ENCODE assay signal across 9 cellular contexts in the genomic region with DNA sequence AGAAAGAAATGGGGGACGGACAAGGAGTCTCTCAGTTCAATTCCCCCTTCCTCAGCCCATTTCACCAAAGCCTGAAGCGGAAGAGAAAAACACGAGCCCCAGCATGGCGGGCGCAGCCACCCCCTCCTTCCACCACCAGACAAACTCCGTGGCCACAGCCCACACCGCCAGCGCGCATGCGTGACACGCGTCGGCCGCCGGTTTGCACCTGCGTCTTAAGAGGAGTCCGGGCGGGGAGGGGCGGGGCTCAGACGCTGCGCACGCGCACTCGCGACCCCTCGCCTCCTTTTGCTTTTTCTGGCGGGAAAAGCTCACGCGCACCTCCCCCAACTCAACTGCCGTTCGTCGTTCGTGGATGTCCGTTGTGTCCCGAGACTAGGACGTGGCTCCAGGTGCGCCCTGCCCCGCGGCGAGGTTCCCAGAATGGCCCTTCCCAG. TPM values are rescaled to one million over a fixed set of nuclear protein-coding genes. Genes with fewer than 3 reads are reported as not detected.
DNase-seq lines count a peak whose midpoint lies in the region; ATAC-seq and TF ChIP-seq lines count a peak whose summit lies in the region.
"Had no signal": no experiment of that assay in that cellular context is flagged by ENCODE, and none has a peak within 500 bp of the region (broad histone marks: within the 10 kb centered on the region; RNA-seq: fewer than 3 reads in every experiment).

A gene with protein sequence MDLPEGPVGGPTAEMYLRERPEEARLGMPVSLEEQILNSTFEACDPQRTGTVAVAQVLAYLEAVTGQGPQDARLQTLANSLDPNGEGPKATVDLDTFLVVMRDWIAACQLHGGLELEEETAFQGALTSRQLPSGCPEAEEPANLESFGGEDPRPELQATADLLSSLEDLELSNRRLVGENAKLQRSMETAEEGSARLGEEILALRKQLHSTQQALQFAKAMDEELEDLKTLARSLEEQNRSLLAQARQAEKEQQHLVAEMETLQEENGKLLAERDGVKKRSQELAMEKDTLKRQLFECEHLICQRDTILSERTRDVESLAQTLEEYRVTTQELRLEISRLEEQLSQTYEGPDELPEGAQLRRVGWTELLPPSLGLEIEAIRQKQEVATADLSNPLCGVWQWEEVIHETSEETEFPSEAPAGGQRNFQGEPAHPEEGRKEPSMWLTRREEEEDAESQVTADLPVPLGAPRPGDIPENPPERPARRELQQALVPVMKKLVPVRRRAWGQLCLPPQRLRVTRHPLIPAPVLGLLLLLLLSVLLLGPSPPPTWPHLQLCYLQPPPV (plus strand): TSS at position 314 of the 437 bp plus-strand sequence. CDS start 2,635 bp downstream, outside the sequence.

- H3K4me3 Mint-ChIP-seq in activated naive CD8-positive, alpha-beta T cell: peak within 1 kb of the TSS; percentile 73
- no peak within 1 kb of the TSS for H3K4me3 Mint-ChIP-seq in type B pancreatic cell

- ATAC-seq in left lobe of liver: peak; percentile 82
- no peak for ATAC-seq in GM21786 (IDR thresholded peaks at IDR 0.05; ENCODE audit: unreplicated experiment)
- ATAC-seq in HG02852 (IDR thresholded peaks at IDR 0.05; ENCODE audit: unreplicated experiment): no peak

- H3K9me3 Mint-ChIP-seq in activated naive CD8-positive, alpha-beta T cell (ENCODE audit: low read depth): no peaks in the 10 kb centered on the region
- H3K9me3 Mint-ChIP-seq in type B pancreatic cell: peaks cover 5% of the 10 kb centered on the region

- no peaks in the 10 kb centered on the region for H3K27me3 Mint-ChIP-seq in activated naive CD8-positive, alpha-beta T cell
- peaks cover 26% of the 10 kb centered on the region for H3K27me3 Mint-ChIP-seq in type B pancreatic cell

- peak within 1 kb of the TSS; percentile 79 for H3K27ac Mint-ChIP-seq in activated naive CD8-positive, alpha-beta T cell
- H3K27ac Mint-ChIP-seq in type B pancreatic cell: no peak within 1 kb of the TSS

- H3K4me1 Mint-ChIP-seq in activated naive CD8-positive, alpha-beta T cell (ENCODE audit: low read depth): peaks cover 14% of the 10 kb centered on the region
- H3K4me1 Mint-ChIP-seq in type B pancreatic cell (ENCODE audit: unreplicated experiment): peaks cover 4% of the 10 kb centered on the region

- H3K36me3 Mint-ChIP-seq in activated naive CD8-positive, alpha-beta T cell: no peaks in the 10 kb centered on the region
- no peaks in the 10 kb centered on the region for H3K36me3 Mint-ChIP-seq in type B pancreatic cell

- DNase-seq in GM20000 (ENCODE audit: low spot score) (peak; percentile 84), SW 1271 (lab: John Stamatoyannopoulos, UW) (peak; percentile 57 to 86), left lobe of liver (ENCODE audit: low spot score) (peak; percentile 88), type B pancreatic cell (ENCODE audit: extremely low spot score, unreplicated experiment) (no peak)
- peak; percentile 59 to 85 for DNase-seq in stimulated activated CD8-positive, alpha-beta memory T cell treated with anti-CD3 and anti-CD28 coated beads, Interleukin-2, amount 100 ng/mL, for 1 hour (ENCODE audit: low read depth in 2 of 2)

- TF ChIP-seq CTCF in GM20000 (IDR thresholded peaks at IDR 0.05; ENCODE audit: extremely low read depth, missing control alignments) (no peak), type B pancreatic cell (conservative IDR thresholded peaks at IDR 0.05) (no peak)

RNA-seq across cellular contexts. Expression of the gene that starts here (rescaled TPM):
- total RNA-seq in left lobe of liver (not detected), type B pancreatic cell (ENCODE audit: low replicate concordance) (not detected in 2 replicates)
- total RNA-seq: LHCN-M2 had no signal

Comparison
In these comparisons a context has a peak if more than half of its experiments do, and no peak if none do; other contexts are left out.
1. Peak in DNase-seq and ATAC-seq in left lobe of liver; RNA of the gene not detected or under 1 TPM.